8 cellular contexts compared by ENCODE assay signal in genomic region chr16:3282103-3282746, GRCh38. TPM values are rescaled to one million over a fixed set of nuclear protein-coding genes. Genes with fewer than 3 reads are reported as not detected.
DNase-seq lines count a peak whose midpoint lies in the region; ATAC-seq lines count a peak whose summit lies in the region.

No MANE protein-coding gene starts in this region.

- H3K27me3 ChIP-seq in iPS DF 6.9 (ENCODE audit: control insufficient read depth, insufficient read depth, low read length) (no peaks in the 10 kb centered on the region), skeletal muscle satellite cell (ENCODE audit: control insufficient read depth, insufficient read depth, low read length) (peaks cover 1% of the 10 kb centered on the region)

- no peak overlapping the region for H3K27ac ChIP-seq in iPS DF 6.9 (ENCODE audit: low read length)

- DNase-seq in AML-193 (lab: John Stamatoyannopoulos, UW) (peak; percentile 49 to 74), NCI-H345 treated with DMSO at 0.1 percent for 48 hours (lab: John Stamatoyannopoulos, UW; ENCODE audit: unreplicated experiment) (peak; percentile 62), iPS DF 6.9 (ENCODE audit: low read depth, low spot score) (no peak), amniotic stem cell (lab: John Stamatoyannopoulos, UW) (no peak)
- no peak for DNase-seq in activated naive CD4-positive, alpha-beta T cell treated with anti-CD3 and anti-CD28 coated beads, Interleukin-2, amount 50 U/mL, for 72 hours (ENCODE audit: low spot score in 2 of 2)

- H3K4me2 ChIP-seq in skeletal muscle satellite cell (ENCODE audit: low read length): peak overlapping the region; percentile 95

- H3K4me1 ChIP-seq in iPS DF 6.9 (ENCODE audit: control insufficient read depth, insufficient read depth, low read length) (no peaks in the 10 kb centered on the region), skeletal muscle satellite cell (ENCODE audit: control insufficient read depth, insufficient read depth, low read length) (peaks cover 11% of the 10 kb centered on the region)

- peak overlapping the region; percentile 94 to 95 for H3K27ac Mint-ChIP-seq in activated naive CD4-positive, alpha-beta T cell treated with anti-CD3 and anti-CD28 coated beads, Interleukin-2, amount 50 U/mL, for 72 hours

- WGBS in iPS DF 6.9 (ENCODE audit: insufficient coverage, insufficient read length): no CpG with 5 or more reads among the region's 30 CpGs

- peaks cover 0 to 3% of the 10 kb centered on the region in 2 donors for H3K9me3 Mint-ChIP-seq in activated naive CD4-positive, alpha-beta T cell treated with anti-CD3 and anti-CD28 coated beads, Interleukin-2, amount 50 U/mL, for 72 hours

- peaks cover 1% of the 10 kb centered on the region; the same call in 1 of the 2 replicates for H3K9me3 ChIP-seq in iPS DF 6.9 (ENCODE audit: control insufficient read depth, insufficient read depth, low read length)
- no peaks in the 10 kb centered on the region for H3K9me3 ChIP-seq in skeletal muscle satellite cell (replicated peaks; ENCODE audit: low read length)

- peak overlapping the region; percentile 98 for H3K9ac ChIP-seq in skeletal muscle satellite cell (ENCODE audit: low read depth, low read length)

- H3K4me3 ChIP-seq in iPS DF 6.9 (ENCODE audit: low read length): peak overlapping the region; percentile 92
- H3K4me3 ChIP-seq in skeletal muscle satellite cell (ENCODE audit: low read length): peak overlapping the region; percentile 92

- ATAC-seq in GM18867 (IDR thresholded peaks at IDR 0.05; ENCODE audit: unreplicated experiment): peak; percentile 30
- peak; percentile 18 for ATAC-seq in HG03045 (IDR thresholded peaks at IDR 0.05; ENCODE audit: unreplicated experiment)
- ATAC-seq in activated naive CD4-positive, alpha-beta T cell treated with anti-CD3 and anti-CD28 coated beads, Interleukin-2, amount 50 U/mL, for 72 hours: peak; percentile 19 to 37

- H3K36me3 ChIP-seq in iPS DF 6.9 (ENCODE audit: control insufficient read depth, insufficient read depth, low read length) (peaks cover 7% of the 10 kb centered on the region; the same call in 1 of the 2 replicates), skeletal muscle satellite cell (ENCODE audit: insufficient read depth, low read length) (peaks cover 20% of the 10 kb centered on the region)

- peaks cover 41 to 45% of the 10 kb centered on the region in 2 donors for H3K36me3 Mint-ChIP-seq in activated naive CD4-positive, alpha-beta T cell treated with anti-CD3 and anti-CD28 coated beads, Interleukin-2, amount 50 U/mL, for 72 hours

RNA-seq across cellular contexts. Expression of gene ZNF263, which starts 1.1 kb away (rescaled TPM):
- 10 to 100 TPM; 16.2 to 20.6 TPM for total RNA-seq in activated naive CD4-positive, alpha-beta T cell treated with anti-CD3 and anti-CD28 coated beads, Interleukin-2, amount 50 U/mL, for 72 hours
- 28.2 and 37.8 TPM in 2 replicates for total RNA-seq in skeletal muscle satellite cell (2012; rRNA removed)

RNA-seq across cellular contexts. Expression of gene TIGD7, which starts 23.0 kb away (rescaled TPM):
- total RNA-seq in activated naive CD4-positive, alpha-beta T cell treated with anti-CD3 and anti-CD28 coated beads, Interleukin-2, amount 50 U/mL, for 72 hours: 1 to 10 TPM; 5.4 to 5.9 TPM
- total RNA-seq in skeletal muscle satellite cell (2012; rRNA removed): 2.8 and 4.6 TPM in 2 replicates

RNA-seq across cellular contexts. Expression of gene ZNF75A, which starts 23.1 kb away (rescaled TPM):
- total RNA-seq in activated naive CD4-positive, alpha-beta T cell treated with anti-CD3 and anti-CD28 coated beads, Interleukin-2, amount 50 U/mL, for 72 hours: 10 to 100 TPM in 1 of 2 donors, 1 to 10 TPM in 1; 7.4 to 26.0 TPM
- total RNA-seq in skeletal muscle satellite cell (2012; rRNA removed): 17.7 and 25.1 TPM in 2 replicates

RNA-seq across cellular contexts. Expression of gene MEFV, which starts 25.8 kb away (rescaled TPM):
- total RNA-seq in activated naive CD4-positive, alpha-beta T cell treated with anti-CD3 and anti-CD28 coated beads, Interleukin-2, amount 50 U/mL, for 72 hours: under 1 TPM in 1 of 2 donors, not detected in 1; 0.16 TPM
- total RNA-seq in skeletal muscle satellite cell (2012; rRNA removed): 0.22 and 0.25 TPM in 2 replicates

RNA-seq across cellular contexts. Expression of gene ZNF200, which starts 47.3 kb away (rescaled TPM):
- total RNA-seq in activated naive CD4-positive, alpha-beta T cell treated with anti-CD3 and anti-CD28 coated beads, Interleukin-2, amount 50 U/mL, for 72 hours: 10 to 100 TPM in 1 of 2 donors, 1 to 10 TPM in 1; 9.2 to 19.3 TPM
- 8.4 and 9.2 TPM in 2 replicates for total RNA-seq in skeletal muscle satellite cell (2012; rRNA removed)

Comparison
In these comparisons a context has a peak if more than half of its experiments do, and no peak if none do; other contexts are left out.
1. DNase-seq: peak in AML-193 (2 of 2) and NCI-H345 treated with DMSO at 0.1 percent for 48 hours (single experiment); none in activated naive CD4-positive, alpha-beta T cell treated with anti-CD3 and anti-CD28 coated beads, Interleukin-2, amount 50 U/mL, for 72 hours (0 of 2), iPS DF 6.9 (single experiment) and amniotic stem cell (single experiment).
2. Peak in every context shown above with its lines, with median percentiles within 50 percentile points of each other: ATAC-seq.